In genomic region chr2:84888401-84889276, GRCh38 we compare ENCODE assay signal across 9 cellular contexts. TPM values are rescaled to one million over a fixed set of nuclear protein-coding genes. Genes with fewer than 3 reads are reported as not detected.
A peak's percentile ranks its signal among the peaks of the same experiment; 100 is the strongest.
DNase-seq lines count a peak whose midpoint lies in the region; ATAC-seq and TF ChIP-seq lines count a peak whose summit lies in the region.
"Had no signal": no experiment of that assay in that cellular context is flagged by ENCODE, and none has a peak within 500 bp of the region (broad histone marks: within the 10 kb centered on the region; RNA-seq: fewer than 3 reads in every experiment).

No MANE protein-coding gene starts in this region.

- H3K4me3 ChIP-seq in OCI-LY7 (ENCODE audit: low read depth, low read length, poor library complexity, severe bottlenecking) = peak overlapping the region; percentile 57
- H3K4me3 ChIP-seq in ascending aorta = peak overlapping the region; percentile 12 to 36
- peak overlapping the region; percentile 32 to 63 (median 49) for H3K4me3 ChIP-seq in subcutaneous abdominal adipose tissue (ENCODE audit: low read depth in 1 of 5, low read length in 5 of 5)

- CTCF ChIA-PET in OCI-LY7 (lab: Charles Lee; ENCODE audit: unreplicated experiment) = interaction anchor here (0.6 to 1.9 kb wide), 3 partner anchors 37 to 79 kb away, joined by 4 to 8 read pairs (median 4); no protein-coding TSS in a partner anchor

- POLR2A ChIA-PET in OCI-LY7 (lab: Charles Lee) = interaction anchor here (0.5 to 3.1 kb wide), 11 partner anchors 11 to 178 kb away, joined by 3 to 10 read pairs (median 4); partner anchors contain the start of gene TMSB10

- TSS peak; percentile 90 for BruUV-seq in OCI-LY7 (replicated peaks; lab: Mats Ljungman, UMichigan)

- peak overlapping the region; percentile 70 for H3K4me2 ChIP-seq in OCI-LY7 (ENCODE audit: low read length)

- H3K9ac ChIP-seq in subcutaneous abdominal adipose tissue (ENCODE audit: low read length in 5 of 5) = peak overlapping the region in 4 of 5 donors; percentile 7 to 62 (median 28)

- peak overlapping the region; percentile 92 for H2AFZ ChIP-seq in OCI-LY7 (ENCODE audit: low read length)

- H3K9me2 ChIP-seq in OCI-LY7 (ENCODE audit: insufficient read depth, low read length) = no peaks in the 10 kb centered on the region

- peak; percentile 93 to 96 for ATAC-seq in activated CD4-positive, CD25-positive, alpha-beta regulatory T cell treated with anti-CD3 and anti-CD28 coated beads, Interleukin-2, amount 50 U/mL, for 24 hours
- ATAC-seq in HG02884 (IDR thresholded peaks at IDR 0.05; ENCODE audit: unreplicated experiment) = peak; percentile 98

- H4K20me1 ChIP-seq in OCI-LY7 (ENCODE audit: insufficient read depth, low read length) = no peaks in the 10 kb centered on the region

- H3K27me3 ChIP-seq in ascending aorta (no peaks in the 10 kb centered on the region), subcutaneous abdominal adipose tissue (ENCODE audit: control insufficient read depth in 5 of 5, insufficient read depth in 4 of 5, low read length in 5 of 5) (no peaks in the 10 kb centered on the region)

- H3K9me3 ChIP-seq in OCI-LY7 (ENCODE audit: low read length) (no peaks in the 10 kb centered on the region), ascending aorta (no peaks in the 10 kb centered on the region), subcutaneous abdominal adipose tissue (ENCODE audit: control insufficient read depth in 5 of 5, low read length in 5 of 5) (no peaks in the 10 kb centered on the region)

- peak overlapping the region; percentile 57 for H3K27ac ChIP-seq in OCI-LY7 (ENCODE audit: low read depth, low read length, poor library complexity, severe bottlenecking)
- H3K27ac ChIP-seq in ascending aorta = peak overlapping the region in 1 of 2 donors; percentile 44
- peak overlapping the region; percentile 44 for H3K27ac ChIP-seq in subcutaneous abdominal adipose tissue (ENCODE audit: low read depth, low read length)
- H3K27ac ChIP-seq: C4-2B had no signal

- H3K36me3 ChIP-seq in OCI-LY7 (ENCODE audit: insufficient read depth, low read length) (no peaks in the 10 kb centered on the region), ascending aorta (no peaks in the 10 kb centered on the region), subcutaneous abdominal adipose tissue (ENCODE audit: control insufficient read depth in 5 of 5, insufficient read depth in 5 of 5, low read length in 5 of 5) (no peaks in the 10 kb centered on the region)

- H3K4me1 ChIP-seq in OCI-LY7 (ENCODE audit: insufficient read depth, low read length, poor library complexity, severe bottlenecking) = peaks cover 19% of the 10 kb centered on the region
- H3K4me1 ChIP-seq in ascending aorta = peaks cover 0 to 5% of the 10 kb centered on the region in 2 donors
- H3K4me1 ChIP-seq in subcutaneous abdominal adipose tissue (ENCODE audit: control insufficient read depth in 5 of 5, insufficient read depth in 5 of 5, low read length in 5 of 5) = peaks cover 5 to 23% (median 11%) of the 10 kb centered on the region in 5 donors

- no peak for TF ChIP-seq CTCF in OCI-LY7 (conservative IDR thresholded peaks at IDR 0.05; ENCODE audit: low read length)
- TF ChIP-seq CTCF in ascending aorta (IDR thresholded peaks at IDR 0.05) = no peak

- H3K79me2 ChIP-seq in OCI-LY7 (ENCODE audit: insufficient read depth, low read depth, low read length) = no peaks in the 10 kb centered on the region

- no peak for DNase-seq in activated CD4-positive, CD25-positive, alpha-beta regulatory T cell treated with anti-CD3 and anti-CD28 coated beads, Interleukin-2, amount 50 U/mL, for 72 hours
- DNase-seq in OCI-LY7 (ENCODE audit: low spot score) (peak; percentile 83), ascending aorta (ENCODE audit: low spot score in 2 of 2) (peak in 1 of 2 donors; percentile 68), left kidney (ENCODE audit: low read depth, low spot score) (peak; percentile 21), NCI-H2171 (lab: John Stamatoyannopoulos, UW) (no peak)

- intact Hi-C loops in OCI-LY7 (cut with micrococcal nuclease; ENCODE audit: unreplicated experiment) = loop anchor here (2.0 kb wide), 2 partner anchors 36 to 72 kb away; no protein-coding TSS in a partner anchor
- intact Hi-C loops in ascending aorta (cut with DNase I) = no loop called here

RNA-seq across cellular contexts. Expression of gene TRABD2A, which starts 7.8 kb away (rescaled TPM):
- 0.49 and 1.9 TPM in 2 replicates for total RNA-seq in OCI-LY7 (2014; rRNA removed; shearing (Covaris generic))
- total RNA-seq in OCI-LY7 (2022) = 1.6 and 1.8 TPM in 2 replicates
- total RNA-seq in ascending aorta = 1.1 TPM

RNA-seq across cellular contexts. Expression of gene TMSB10, which starts 16.8 kb away (rescaled TPM):
- total RNA-seq in OCI-LY7 (2014; rRNA removed; shearing (Covaris generic)) = 1,901 and 3,039 TPM in 2 replicates
- total RNA-seq in OCI-LY7 (2022) (869 and 903 TPM in 2 replicates), ascending aorta (5,452 TPM)

Comparison
In these comparisons a context has a peak if more than half of its experiments do, and no peak if none do; other contexts are left out.
1. DNase-seq: peak in OCI-LY7 (single experiment) and left kidney (single experiment); none in activated CD4-positive, CD25-positive, alpha-beta regulatory T cell treated with anti-CD3 and anti-CD28 coated beads, Interleukin-2, amount 50 U/mL, for 72 hours (single experiment) and NCI-H2171 (single experiment).
2. Peak in every context shown above with its lines, with median percentiles within 50 percentile points of each other: H3K4me3 ChIP-seq.